In the genomic region with DNA sequence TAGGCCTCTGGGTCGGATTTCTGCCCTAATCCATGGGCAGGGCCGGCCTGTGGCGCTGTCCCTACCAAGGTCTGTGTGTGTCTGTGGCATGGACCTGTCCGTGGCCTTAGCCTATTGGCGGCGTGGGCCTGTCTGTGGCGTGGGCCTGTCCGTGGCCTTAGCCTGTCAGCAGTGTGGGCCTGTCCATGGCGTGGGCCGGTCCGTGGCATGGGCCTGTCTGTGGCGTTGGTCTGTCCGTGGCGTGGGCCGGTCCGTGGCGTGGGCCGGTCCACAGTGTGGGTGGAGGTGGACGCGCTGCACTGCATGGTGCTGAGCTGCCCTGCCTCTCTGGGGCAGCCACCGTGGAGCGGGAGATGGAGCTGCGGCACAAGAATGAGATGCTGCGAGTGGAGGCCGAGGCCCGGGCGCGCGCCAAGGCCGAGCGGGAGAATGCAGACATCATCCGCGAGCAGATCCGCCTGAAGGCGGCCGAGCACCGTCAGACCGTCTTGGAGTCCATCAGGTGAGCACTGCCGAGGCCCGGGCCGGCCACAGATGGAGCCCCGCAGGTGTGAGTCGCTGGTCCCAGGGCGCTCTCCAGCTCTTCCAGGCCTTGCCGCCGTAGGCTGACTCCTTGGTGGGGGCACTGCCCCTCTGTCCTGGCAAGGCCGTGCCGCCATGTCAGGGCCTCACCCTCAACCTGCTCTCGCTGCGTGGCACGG, we compare ENCODE assay signal across 4 cellular contexts. TPM values are rescaled to one million over a fixed set of nuclear protein-coding genes. Genes with fewer than 3 reads are reported as not detected.
"Had no signal": no experiment of that assay in that cellular context is flagged by ENCODE, and none has a peak within 500 bp of the region (broad histone marks: within the 10 kb centered on the region; RNA-seq: fewer than 3 reads in every experiment).

No MANE protein-coding gene starts in this region.

RNA-seq across cellular contexts. Expression of a gene that starts 20.5 kb away (rescaled TPM):
- total RNA-seq: mononuclear cell, myocyte had no signal
- polyA plus RNA-seq: immature natural killer cell; naive thymus-derived CD8-positive, alpha-beta T cell had no signal
